8 cellular contexts compared by ENCODE assay signal in genomic region chr1:101025680-101026393, GRCh38. TPM values are rescaled to one million over a fixed set of nuclear protein-coding genes. Genes with fewer than 3 reads are reported as not detected.
DNase-seq lines count a peak whose midpoint lies in the region; ATAC-seq and TF ChIP-seq lines count a peak whose summit lies in the region.

A gene with protein sequence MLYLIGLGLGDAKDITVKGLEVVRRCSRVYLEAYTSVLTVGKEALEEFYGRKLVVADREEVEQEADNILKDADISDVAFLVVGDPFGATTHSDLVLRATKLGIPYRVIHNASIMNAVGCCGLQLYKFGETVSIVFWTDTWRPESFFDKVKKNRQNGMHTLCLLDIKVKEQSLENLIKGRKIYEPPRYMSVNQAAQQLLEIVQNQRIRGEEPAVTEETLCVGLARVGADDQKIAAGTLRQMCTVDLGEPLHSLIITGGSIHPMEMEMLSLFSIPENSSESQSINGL (minus strand): TSS chr1:101025784. CDS start chr1:101025443, 341 bp downstream.

- H2AFZ ChIP-seq in GM23338 (peak within 1 kb of the TSS; percentile 94), neural cell (ENCODE audit: low read depth, low read length) (peak within 1 kb of the TSS; percentile 67)

- H3K9me3 ChIP-seq in neural cell (ENCODE audit: low read length) (no peaks in the 10 kb centered on the region), stomach (no peaks in the 10 kb centered on the region)

- no peaks in the 10 kb centered on the region for H3K9me3 Mint-ChIP-seq in GM23338

- intact Hi-C loops in stomach (cut with DNase I; ENCODE audit: low total_unique reads): no loop called here

- H3K27ac ChIP-seq in GM23338 (ENCODE audit: low read depth): peak within 1 kb of the TSS; percentile 75
- peak within 1 kb of the TSS; percentile 66 for H3K27ac ChIP-seq in neural cell (ENCODE audit: low read length)
- H3K27ac ChIP-seq in stomach: peak within 1 kb of the TSS; percentile 66 to 92 (median 86)

- H3K36me3 Mint-ChIP-seq in GM23338 (ENCODE audit: low read depth): peaks cover 16% of the 10 kb centered on the region

- H3K27me3 ChIP-seq in GM23338 (ENCODE audit: insufficient read depth) (no peaks in the 10 kb centered on the region), neural cell (ENCODE audit: insufficient read depth, low read depth, low read length) (no peaks in the 10 kb centered on the region), stomach (no peaks in the 10 kb centered on the region)

- H3K4me2 ChIP-seq in GM23338 (peak within 1 kb of the TSS; percentile 85), neural cell (ENCODE audit: low read length) (peak within 1 kb of the TSS; percentile 98)

- H4K20me1 ChIP-seq in GM23338 (replicated peaks; ENCODE audit: insufficient read depth): no peaks in the 10 kb centered on the region
- H4K20me1 ChIP-seq in neural cell (ENCODE audit: insufficient read depth): no peaks in the 10 kb centered on the region

- 0 to 1% (median 0%) methylated on average over 24 to 37 of the region's 37 CpGs for WGBS in stomach, 5 donors

- H3K4me1 ChIP-seq in GM23338 (ENCODE audit: insufficient read depth) (peaks cover 25% of the 10 kb centered on the region), stomach (peaks cover 0 to 25% (median 16%) of the 10 kb centered on the region in 4 donors)

- H3F3A ChIP-seq in GM23338 (replicated peaks; ENCODE audit: low read depth) (no peaks in the 10 kb centered on the region), neural cell (ENCODE audit: insufficient read depth, low read length, poor library complexity, severe bottlenecking) (no peaks in the 10 kb centered on the region)

- TF ChIP-seq RAD21 in neural cell (conservative IDR thresholded peaks at IDR 0.05): peak; percentile 57

- TF ChIP-seq EP300 in neural cell (conservative IDR thresholded peaks at IDR 0.05; ENCODE audit: poor library complexity, severe bottlenecking) (no peak), stomach (IDR thresholded peaks at IDR 0.05) (no peak)

- no peak for TF ChIP-seq POLR2A in stomach (IDR thresholded peaks at IDR 0.05)

- H3K27me3 Mint-ChIP-seq in GM23338 (ENCODE audit: insufficient read depth, low read depth, poor library complexity): no peaks in the 10 kb centered on the region

- peak within 1 kb of the TSS; percentile 80 for H3K4me3 ChIP-seq in GM23338
- peak within 1 kb of the TSS; percentile 72 for H3K4me3 ChIP-seq in LNCaP clone FGC (ENCODE audit: low read depth, low read length)
- peak within 1 kb of the TSS; percentile 86 for H3K4me3 ChIP-seq in fibroblast of villous mesenchyme (ENCODE audit: low read depth, low read length)
- H3K4me3 ChIP-seq in neural cell (ENCODE audit: low read length): peak within 1 kb of the TSS; percentile 77
- peak within 1 kb of the TSS; percentile 65 to 85 (median 72) for H3K4me3 ChIP-seq in stomach

- H3K36me3 ChIP-seq in GM23338 (ENCODE audit: insufficient read depth) (no peaks in the 10 kb centered on the region), neural cell (ENCODE audit: insufficient read depth, low read length) (no peaks in the 10 kb centered on the region), stomach (peaks cover 0 to 6% (median 1%) of the 10 kb centered on the region in 4 donors)

- DNase-seq in EH (ENCODE audit: low read depth): peak; percentile 91
- DNase-seq in GM23338 (ENCODE audit: low spot score): peak; percentile 97
- peak; percentile 76 for DNase-seq in LNCaP clone FGC (ENCODE audit: low read depth)
- DNase-seq in SHP77 treated with DMSO at 0.1 percent for 48 hours (lab: John Stamatoyannopoulos, UW): peak; percentile 74
- DNase-seq in activated gamma-delta T cell (lab: John Stamatoyannopoulos, UW): peak; percentile 58
- DNase-seq in fibroblast of villous mesenchyme (ENCODE audit: low read depth): peak; percentile 93
- DNase-seq in stomach: peak; percentile 90

- ATAC-seq in GM23338: peak; percentile 93

- H3K9me2 ChIP-seq in GM23338 (ENCODE audit: insufficient read depth): no peaks in the 10 kb centered on the region
- no peaks in the 10 kb centered on the region for H3K9me2 ChIP-seq in neural cell (ENCODE audit: insufficient read depth, low read length)

- H3K4me1 Mint-ChIP-seq in GM23338: peaks cover 30% of the 10 kb centered on the region

- H3K4me3 Mint-ChIP-seq in GM23338: peak within 1 kb of the TSS; percentile 98

- H3K79me2 ChIP-seq in GM23338 (replicated peaks; ENCODE audit: insufficient read depth) (peaks cover 63% of the 10 kb centered on the region), neural cell (replicated peaks; ENCODE audit: insufficient read depth, low read length) (peaks cover 19% of the 10 kb centered on the region)

- H3K9ac ChIP-seq in neural cell (ENCODE audit: low read length): peak within 1 kb of the TSS; percentile 75

- TF ChIP-seq CTCF in GM23338 (conservative IDR thresholded peaks at IDR 0.05; ENCODE audit: low read depth in 2 of 2) (no peak), LNCaP clone FGC (IDR thresholded peaks at IDR 0.05; ENCODE audit: control insufficient read depth, extremely low read depth, insufficient read depth) (no peak), fibroblast of villous mesenchyme (IDR thresholded peaks at IDR 0.05; ENCODE audit: insufficient read depth, low read depth, low read length) (no peak), neural cell (IDR thresholded peaks at IDR 0.05; ENCODE audit: poor library complexity, severe bottlenecking) (no peak), stomach (IDR thresholded peaks at IDR 0.05) (no peak)

- H3K27ac Mint-ChIP-seq in GM23338: peak within 1 kb of the TSS; percentile 96

TF ChIP-seq in GM23338, 12 proteins besides CTCF, POLR2A, EP300 and RAD21 (continues in another document):
- TF ChIP-seq EZH2 (IDR thresholded peaks at IDR 0.05; ENCODE audit: low read depth, unreplicated experiment) (no peak), JUNB (IDR thresholded peaks at IDR 0.05; ENCODE audit: unreplicated experiment) (no peak), ETS1 (IDR thresholded peaks at IDR 0.05) (peak; percentile 65), NANOG (IDR thresholded peaks at IDR 0.05; ENCODE audit: borderline replicate concordance) (no peak)

TF ChIP-seq in neural cell, 6 proteins besides CTCF, POLR2A, EP300 and RAD21:
- TF ChIP-seq TAF1 (IDR thresholded peaks at IDR 0.05; ENCODE audit: low read depth): peak; percentile 96
- peak; percentile 61 for TF ChIP-seq SMC3 (conservative IDR thresholded peaks at IDR 0.05; ENCODE audit: poor library complexity)
- TF ChIP-seq EZH2 (IDR thresholded peaks at IDR 0.05; ENCODE audit: borderline replicate concordance, insufficient read depth, low read length, poor library complexity, severe bottlenecking): no peak
- peak; percentile 98 for TF ChIP-seq MXI1 (conservative IDR thresholded peaks at IDR 0.05; ENCODE audit: poor library complexity, severe bottlenecking)
- TF ChIP-seq POLR2AphosphoS5 (IDR thresholded peaks at IDR 0.05): peak; percentile 53
- TF ChIP-seq, protein P1, sequence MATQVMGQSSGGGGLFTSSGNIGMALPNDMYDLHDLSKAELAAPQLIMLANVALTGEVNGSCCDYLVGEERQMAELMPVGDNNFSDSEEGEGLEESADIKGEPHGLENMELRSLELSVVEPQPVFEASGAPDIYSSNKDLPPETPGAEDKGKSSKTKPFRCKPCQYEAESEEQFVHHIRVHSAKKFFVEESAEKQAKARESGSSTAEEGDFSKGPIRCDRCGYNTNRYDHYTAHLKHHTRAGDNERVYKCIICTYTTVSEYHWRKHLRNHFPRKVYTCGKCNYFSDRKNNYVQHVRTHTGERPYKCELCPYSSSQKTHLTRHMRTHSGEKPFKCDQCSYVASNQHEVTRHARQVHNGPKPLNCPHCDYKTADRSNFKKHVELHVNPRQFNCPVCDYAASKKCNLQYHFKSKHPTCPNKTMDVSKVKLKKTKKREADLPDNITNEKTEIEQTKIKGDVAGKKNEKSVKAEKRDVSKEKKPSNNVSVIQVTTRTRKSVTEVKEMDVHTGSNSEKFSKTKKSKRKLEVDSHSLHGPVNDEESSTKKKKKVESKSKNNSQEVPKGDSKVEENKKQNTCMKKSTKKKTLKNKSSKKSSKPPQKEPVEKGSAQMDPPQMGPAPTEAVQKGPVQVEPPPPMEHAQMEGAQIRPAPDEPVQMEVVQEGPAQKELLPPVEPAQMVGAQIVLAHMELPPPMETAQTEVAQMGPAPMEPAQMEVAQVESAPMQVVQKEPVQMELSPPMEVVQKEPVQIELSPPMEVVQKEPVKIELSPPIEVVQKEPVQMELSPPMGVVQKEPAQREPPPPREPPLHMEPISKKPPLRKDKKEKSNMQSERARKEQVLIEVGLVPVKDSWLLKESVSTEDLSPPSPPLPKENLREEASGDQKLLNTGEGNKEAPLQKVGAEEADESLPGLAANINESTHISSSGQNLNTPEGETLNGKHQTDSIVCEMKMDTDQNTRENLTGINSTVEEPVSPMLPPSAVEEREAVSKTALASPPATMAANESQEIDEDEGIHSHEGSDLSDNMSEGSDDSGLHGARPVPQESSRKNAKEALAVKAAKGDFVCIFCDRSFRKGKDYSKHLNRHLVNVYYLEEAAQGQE (IDR thresholded peaks at IDR 0.05; ENCODE audit: borderline replicate concordance): peak; percentile 82

RNA-seq across cellular contexts. Expression of the gene that starts here (rescaled TPM):
- total RNA-seq in GM23338 (2014; rRNA removed; shearing (Covaris generic)): 50.6 and 72.4 TPM in 2 replicates
- 46.2 and 53.5 TPM in 2 replicates for polyA plus RNA-seq in GM23338 (2016; fragmentation: Nextera tagmentation; extraction: Ambion mirVana)
- total RNA-seq in fibroblast of villous mesenchyme: 27.7 and 32.0 TPM in 2 replicates
- 46.0 and 55.7 TPM in 2 replicates for polyA plus RNA-seq in neural cell
- polyA minus RNA-seq in neural cell: 29.7 and 34.8 TPM in 2 replicates
- 10 to 100 TPM in 3 of 5 donors, 1 to 10 TPM in 2; 3.1 to 19.8 (median 10.5) TPM for total RNA-seq in stomach
- 10 to 100 TPM; 24.8 to 39.5 (median 26.3) TPM for polyA plus RNA-seq in stomach

Comparison
In these comparisons a context has a peak if more than half of its experiments do, and no peak if none do; other contexts are left out.
1. Peak in every context shown above with its lines: DNase-seq, ATAC-seq, H3K4me3 ChIP-seq and H3K27ac ChIP-seq.